Comparison of ENCODE assay signal across 8 cellular contexts in the genomic region with DNA sequence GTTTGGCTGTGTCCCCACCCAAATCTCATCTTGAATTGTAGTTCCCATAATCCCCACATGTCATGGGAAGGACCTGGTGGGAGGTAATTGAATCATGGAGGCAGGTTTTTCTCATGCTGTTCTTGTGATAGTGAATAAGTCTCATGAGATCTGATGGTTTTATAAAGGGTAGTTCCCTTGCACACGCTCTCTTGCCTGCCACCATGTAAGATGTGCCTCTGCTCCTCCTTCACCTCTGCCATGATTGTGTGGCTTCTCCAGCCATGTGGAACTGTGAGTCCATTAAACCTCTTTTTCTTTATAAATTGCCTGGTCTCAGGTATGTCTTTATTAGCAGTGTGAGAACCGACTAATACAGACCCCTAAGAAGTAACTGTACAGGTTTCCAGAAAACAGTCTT. TPM values are rescaled to one million over a fixed set of nuclear protein-coding genes. Genes with fewer than 3 reads are reported as not detected.
A peak's percentile ranks its signal among the peaks of the same experiment; 100 is the strongest.
DNase-seq lines count a peak whose midpoint lies in the region; ATAC-seq, FAIRE-seq and TF ChIP-seq lines count a peak whose summit lies in the region.
"Not testable (repeated sequence)": the region's sequence is repeated elsewhere in the genome, so short reads cannot be mapped to it uniquely, and the experiment has no call there.

No MANE protein-coding gene starts in this region.

- H2AFZ ChIP-seq in PC-3 (ENCODE audit: low read length); GM12878 (ENCODE audit: control insufficient read depth, low read depth, low read length): not testable (repeated sequence)

- H3K4me2 ChIP-seq in PC-3 (ENCODE audit: low read length) = 0 out of 2 replicates have a peak overlapping the region, but pooled peaks have one; percentile 73
- H3K4me2 ChIP-seq in GM12878 (ENCODE audit: control insufficient read depth, insufficient read depth) = not testable (repeated sequence)

- not testable (repeated sequence) for H3K9me3 Mint-ChIP-seq in CD4-positive, alpha-beta T cell; CD8-positive, alpha-beta memory T cell; activated CD4-positive, alpha-beta T cell treated with anti-CD3 and anti-CD28 coated beads, Interleukin-2, amount 10 ng/mL, durations not matched to agents 24 days and 14 days; endothelial cell (ENCODE audit: unreplicated experiment); natural killer cell

- not testable (repeated sequence) for ATAC-seq in CD4-positive, alpha-beta T cell (ENCODE audit: poor library complexity); PC-3; GM12878; natural killer cell; gastrocnemius medialis

- peaks cover 49% of the 10 kb centered on the region for H3K4me1 Mint-ChIP-seq in CD4-positive, alpha-beta T cell (ENCODE audit: low read depth)
- peaks cover 41 to 51% (median 47%) of the 10 kb centered on the region in 3 donors for H3K4me1 Mint-ChIP-seq in CD8-positive, alpha-beta memory T cell
- peaks cover 40% of the 10 kb centered on the region for H3K4me1 Mint-ChIP-seq in activated CD4-positive, alpha-beta T cell treated with anti-CD3 and anti-CD28 coated beads, Interleukin-2, amount 10 ng/mL, durations not matched to agents 24 days and 14 days
- H3K4me1 Mint-ChIP-seq in endothelial cell (ENCODE audit: unreplicated experiment) (peaks cover 18% of the 10 kb centered on the region), natural killer cell (peaks cover 58 to 60% of the 10 kb centered on the region in 2 donors)

- TF ChIP-seq POLR2A in GM12878 (IDR thresholded peaks at IDR 0.05; ENCODE audit: low read depth, low read length); gastrocnemius medialis (IDR thresholded peaks at IDR 0.05): not testable (repeated sequence)

- H3K79me2 ChIP-seq in PC-3 (ENCODE audit: low read length) = peaks cover 33% of the 10 kb centered on the region
- not testable (repeated sequence) for H3K79me2 ChIP-seq in GM12878 (ENCODE audit: control insufficient read depth, insufficient read depth, low read length)

- not testable (repeated sequence) for H3K27me3 ChIP-seq in CD4-positive, alpha-beta T cell (ENCODE audit: control insufficient read depth, insufficient read depth, low read length); CD8-positive, alpha-beta memory T cell (ENCODE audit: insufficient read depth, low read length, poor library complexity, severe bottlenecking); PC-3 (ENCODE audit: low read length); GM12878 (replicated peaks in 1 of 2; ENCODE audit: control insufficient read depth in 2 of 2, insufficient read depth in 2 of 2, low read length in 1 of 2); gastrocnemius medialis

- 61% methylated on average over 2 of the region's 2 CpGs for WGBS in GM12878 (ENCODE audit: insufficient coverage, insufficient replicate concordance, low lambda C conversion rate, missing lambda C conversion rate)

- POLR2A ChIA-PET in CD4-positive, alpha-beta T cell (lab: Charles Lee) = interaction anchor here (1.4 to 7.1 kb wide), 2 partner anchors 30 kb away, joined by 4 to 108 read pairs; no protein-coding TSS in a partner anchor
- POLR2A ChIA-PET in CD8-positive, alpha-beta memory T cell (lab: Charles Lee); PC-3 (lab: Charles Lee; ENCODE audit: unreplicated experiment); GM12878 (lab: Charles Lee): not testable (repeated sequence)

- SMC1A ChIA-PET in GM12878 (lab: Charles Lee; ENCODE audit: uncharacterized antibody, unreplicated experiment) = interaction anchor here (0.9 to 1.1 kb wide), 2 partner anchors 29 to 37 kb away, joined by 3 read pairs; no protein-coding TSS in a partner anchor

- H3K27ac Mint-ChIP-seq in CD4-positive, alpha-beta T cell = peak overlapping the region; percentile 95
- peak overlapping the region in 7 of 8 donors; percentile 4 to 99 (median 94) for H3K27ac Mint-ChIP-seq in CD8-positive, alpha-beta memory T cell
- H3K27ac Mint-ChIP-seq in activated CD4-positive, alpha-beta T cell treated with anti-CD3 and anti-CD28 coated beads, Interleukin-2, amount 10 ng/mL, durations not matched to agents 24 days and 14 days; endothelial cell (ENCODE audit: unreplicated experiment): not testable (repeated sequence)
- peak overlapping the region; percentile 93 to 95 for H3K27ac Mint-ChIP-seq in natural killer cell

- FAIRE-seq in GM12878 (lab: Jason Lieb, UNC) = not testable (repeated sequence)

- H4K20me1 ChIP-seq in PC-3 (ENCODE audit: low read length); GM12878 (ENCODE audit: control insufficient read depth, insufficient read depth): not testable (repeated sequence)

- BruUV-seq in PC-3 (replicated peaks; lab: Mats Ljungman, UMichigan); GM12878 (replicated peaks; lab: Mats Ljungman, UMichigan): not testable (repeated sequence)

- not testable (repeated sequence) for H3K36me3 Mint-ChIP-seq in CD4-positive, alpha-beta T cell (ENCODE audit: low read depth); CD8-positive, alpha-beta memory T cell; activated CD4-positive, alpha-beta T cell treated with anti-CD3 and anti-CD28 coated beads, Interleukin-2, amount 10 ng/mL, durations not matched to agents 24 days and 14 days (ENCODE audit: low read depth); endothelial cell (ENCODE audit: low read depth, unreplicated experiment); natural killer cell

- not testable (repeated sequence) for H3K27me3 Mint-ChIP-seq in CD4-positive, alpha-beta T cell; CD8-positive, alpha-beta memory T cell; activated CD4-positive, alpha-beta T cell treated with anti-CD3 and anti-CD28 coated beads, Interleukin-2, amount 10 ng/mL, durations not matched to agents 24 days and 14 days; endothelial cell (ENCODE audit: unreplicated experiment); natural killer cell (ENCODE audit: low read depth in 2 of 2)

- intact Hi-C loops in CD4-positive, alpha-beta T cell (cut with DNase I, micrococcal nuclease) = loop anchor here in 1 of 2 experiments (2.0 kb wide), 1 partner anchor 114 kb away; no protein-coding TSS in a partner anchor
- intact Hi-C loops in PC-3 (cut with micrococcal nuclease); natural killer cell (cut with micrococcal nuclease): not testable (repeated sequence)
- intact Hi-C loops in activated CD4-positive, alpha-beta T cell treated with anti-CD3 and anti-CD28 coated beads, Interleukin-2, amount 10 ng/mL, durations not matched to agents 24 days and 14 days (cut with micrococcal nuclease) = loop anchor here (2.0 to 5.0 kb wide), 2 partner anchors 36 to 58 kb away; no protein-coding TSS in a partner anchor
- intact Hi-C loops in GM12878 (cut with micrococcal nuclease; ENCODE audit: unreplicated experiment) (loop anchor here (2.0 kb wide), 1 partner anchor 34 kb away; no protein-coding TSS in a partner anchor), gastrocnemius medialis (cut with DNase I; ENCODE audit: low total_unique reads) (loop anchor here (2.0 kb wide), 4 partner anchors 36 to 114 kb away; no protein-coding TSS in a partner anchor)

- DNase-seq in CD4-positive, alpha-beta T cell; CD8-positive, alpha-beta memory T cell; PC-3; GM12878 (ENCODE audit: low read depth, low spot score); endothelial cell (ENCODE audit: low spot score); natural killer cell; gastrocnemius medialis: not testable (repeated sequence)
- DNase-seq in activated CD4-positive, alpha-beta T cell treated with anti-CD3 and anti-CD28 coated beads, Interleukin-2, amount 10 ng/mL, durations not matched to agents 24 days and 14 days = peak; percentile 52

- not testable (repeated sequence) for H3K27ac ChIP-seq in CD4-positive, alpha-beta T cell (ENCODE audit: low read depth, low read length); CD8-positive, alpha-beta memory T cell (ENCODE audit: low read depth, low read length); GM12878 (ENCODE audit: control insufficient read depth, insufficient read depth)
- peak overlapping the region; percentile 77 for H3K27ac ChIP-seq in PC-3 (ENCODE audit: low read length)
- peak overlapping the region in 3 of 4 donors; percentile 83 to 84 (median 83) for H3K27ac ChIP-seq in gastrocnemius medialis

- H3K4me3 Mint-ChIP-seq in CD4-positive, alpha-beta T cell; activated CD4-positive, alpha-beta T cell treated with anti-CD3 and anti-CD28 coated beads, Interleukin-2, amount 10 ng/mL, durations not matched to agents 24 days and 14 days; endothelial cell (ENCODE audit: unreplicated experiment): not testable (repeated sequence)
- H3K4me3 Mint-ChIP-seq in CD8-positive, alpha-beta memory T cell = peak overlapping the region in 1 of 7 donors; percentile 87
- peak overlapping the region; percentile 35 for H3K4me3 Mint-ChIP-seq in natural killer cell

- H3K36me3 ChIP-seq in CD8-positive, alpha-beta memory T cell (ENCODE audit: insufficient read depth, low read length); PC-3 (ENCODE audit: low read depth, low read length); GM12878 (ENCODE audit: control insufficient read depth in 2 of 2, insufficient read depth in 2 of 2, low read length in 1 of 2); gastrocnemius medialis: not testable (repeated sequence)

- in situ Hi-C loops in GM12878 (cut with MboI); gastrocnemius medialis (cut with MboI; ENCODE audit: low sequenced_read_pairs in 4 of 4): not testable (repeated sequence)

- H3K9me3 ChIP-seq in CD4-positive, alpha-beta T cell (ENCODE audit: control insufficient read depth, low read length); CD8-positive, alpha-beta memory T cell (ENCODE audit: low read length); PC-3 (ENCODE audit: low read length); GM12878 (replicated peaks; ENCODE audit: control insufficient read depth, insufficient read depth, low read length); gastrocnemius medialis: not testable (repeated sequence)

- not testable (repeated sequence) for H3K9ac ChIP-seq in PC-3 (ENCODE audit: low read length); GM12878 (ENCODE audit: control insufficient read depth, insufficient read depth, low read length)

- H3K4me1 ChIP-seq in CD8-positive, alpha-beta memory T cell (ENCODE audit: insufficient read depth, low read length) = peaks cover 34% of the 10 kb centered on the region
- H3K4me1 ChIP-seq in PC-3 (ENCODE audit: insufficient read depth, low read length) (peaks cover 64% of the 10 kb centered on the region), GM12878 (ENCODE audit: control insufficient read depth, insufficient read depth, low read length) (peaks cover 17% of the 10 kb centered on the region), gastrocnemius medialis (peaks cover 31 to 37% of the 10 kb centered on the region in 2 donors)

- not testable (repeated sequence) for TF ChIP-seq EP300 in GM12878 (IDR thresholded peaks at IDR 0.05; ENCODE audit: borderline replicate concordance in 1 of 2, control insufficient read depth in 1 of 2, low read depth in 2 of 2, low read length in 2 of 2)

- RAD21 ChIA-PET in GM12878 (lab: Charles Lee; ENCODE audit: unreplicated experiment) = not testable (repeated sequence)

- not testable (repeated sequence) for TF ChIP-seq CTCF in CD4-positive, alpha-beta T cell (IDR thresholded peaks at IDR 0.05); PC-3 (conservative IDR thresholded peaks at IDR 0.05; ENCODE audit: low read depth, low read length); GM12878 (IDR thresholded peaks at IDR 0.05 in 2 of 3, conservative IDR thresholded peaks at IDR 0.05 in 1 of 3; ENCODE audit: control insufficient read depth in 2 of 3, extremely low read depth in 1 of 3, insufficient read depth in 1 of 3, low read depth in 3 of 3, low read length in 3 of 3); natural killer cell (IDR thresholded peaks at IDR 0.05); gastrocnemius medialis (IDR thresholded peaks at IDR 0.05 in 4 of 5, conservative IDR thresholded peaks at IDR 0.05 in 1 of 5)
- peak; percentile 17 for TF ChIP-seq CTCF in endothelial cell (IDR thresholded peaks at IDR 0.05; ENCODE audit: unreplicated experiment)

- not testable (repeated sequence) for H3F3A ChIP-seq in PC-3 (ENCODE audit: low read length, unreplicated experiment)

- TF ChIP-seq RAD21 in GM12878 (IDR thresholded peaks at IDR 0.05; ENCODE audit: insufficient read depth, low read depth, low read length) = not testable (repeated sequence)

- CTCF ChIA-PET in CD4-positive, alpha-beta T cell (lab: Charles Lee); PC-3 (lab: Charles Lee): not testable (repeated sequence)
- CTCF ChIA-PET in CD8-positive, alpha-beta memory T cell (lab: Charles Lee) = interaction anchor here (1.9 kb wide), 1 partner anchor 29 kb away, joined by 8 read pairs; no protein-coding TSS in a partner anchor
- CTCF ChIA-PET in GM12878 (lab: Yijun Ruan, JAX) = interaction anchor here (0.6 kb wide), 1 partner anchor 81 kb away, joined by 3 read pairs; no protein-coding TSS in a partner anchor

- H3K4me3 ChIP-seq in CD8-positive, alpha-beta memory T cell (ENCODE audit: low read length); PC-3 (ENCODE audit: low read length); GM12878; gastrocnemius medialis: not testable (repeated sequence)

- H3K9me2 ChIP-seq in PC-3 (replicated peaks; ENCODE audit: low read length) = not testable (repeated sequence)

RNA-seq across cellular contexts. Expression of a gene that starts 2.5 kb away (rescaled TPM):
- 1 to 10 TPM; 5.1 to 5.4 TPM for total RNA-seq in CD4-positive, alpha-beta T cell
- total RNA-seq in CD8-positive, alpha-beta memory T cell = 10 to 100 TPM; 23.0 to 24.0 TPM
- 15.1 TPM for polyA plus RNA-seq in CD8-positive, alpha-beta memory T cell
- total RNA-seq in PC-3 (2014; rRNA removed) (8.4 and 9.8 TPM in 2 replicates), GM12878 (2014; rRNA removed) (2.8 and 2.9 TPM in 2 replicates), GM12878 (2014; rRNA removed; fragmentation: Illumina TruSeq; extraction: Trizol) (3.4 and 3.5 TPM in 2 replicates), GM12878 (2021) (13.6 and 13.8 TPM in 2 replicates), endothelial cell (ENCODE audit: unreplicated experiment) (8.9 TPM), natural killer cell (10 to 100 TPM; 26.2 to 35.2 (median 29.8) TPM), gastrocnemius medialis (1 to 10 TPM in 2 of 4 donors, under 1 TPM in 2; 0.80 to 1.8 (median 1.3) TPM)
- 70.5 and 73.9 TPM in 2 replicates for total RNA-seq in activated CD4-positive, alpha-beta T cell treated with anti-CD3 and anti-CD28 coated beads, Interleukin-2, amount 10 ng/mL, durations not matched to agents 24 days and 14 days
- 42.5 and 46.4 TPM in 2 replicates for total RNA-seq in GM12878 (2013; cell fraction: nucleolus; rRNA removed)
- 1.8 TPM for polyA plus RNA-seq in GM12878 (2011; ENCODE audit: low read depth)
- polyA plus RNA-seq in GM12878 (2011; rRNA removed) (3.5 and 4.3 TPM in 2 replicates), GM12878 (2014; fragmentation: Illumina TruSeq; extraction: Trizol) (7.4 and 8.6 TPM in 2 replicates), GM12878 (2014; fragmentation: Nextera tagmentation; extraction: Ambion mirVana) (1 to 10 TPM; 1.8 to 2.2 TPM), GM12878 (2014; rRNA removed) (6.0 and 7.7 TPM in 2 replicates), GM12878 (2016; fragmentation: Nextera tagmentation; extraction: Ambion mirVana) (1 to 10 TPM; 3.0 to 4.3 TPM)
- polyA plus RNA-seq in GM12878 (2011; cell fraction: cytosol; rRNA removed) = 5.4 and 6.8 TPM in 2 replicates
- polyA plus RNA-seq in GM12878 (2011; cell fraction: nucleus; rRNA removed) = 7.7 and 9.8 TPM in 2 replicates
- 4.9 and 5.2 TPM in 2 replicates for polyA plus RNA-seq in GM12878 (2012)
- polyA minus RNA-seq in GM12878 (2011; rRNA and poly(A)+ RNA removed) = 11.4 and 11.5 TPM in 2 replicates
- 5.5 and 5.6 TPM in 2 replicates for polyA minus RNA-seq in GM12878 (2011; cell fraction: cytosol; rRNA and poly(A)+ RNA removed)
- polyA minus RNA-seq in GM12878 (2011; cell fraction: nucleus; rRNA and poly(A)+ RNA removed) = 6.0 and 17.6 TPM in 2 replicates
